8 cellular contexts compared by ENCODE assay signal in genomic region chr22:42367980-42368378, GRCh38.
DNase-seq lines count a peak whose midpoint lies in the region; ATAC-seq and TF ChIP-seq lines count a peak whose summit lies in the region.

No MANE protein-coding gene starts in this region.

- H3K9me3 Mint-ChIP-seq in CD4-positive, alpha-beta T cell, result no peaks in the 10 kb centered on the region

- no peak for TF ChIP-seq CTCF in CD4-positive, alpha-beta T cell (IDR thresholded peaks at IDR 0.05)
- no peak for TF ChIP-seq CTCF in LNCaP clone FGC (IDR thresholded peaks at IDR 0.05; ENCODE audit: control insufficient read depth, extremely low read depth, insufficient read depth)
- TF ChIP-seq CTCF in neural cell (IDR thresholded peaks at IDR 0.05; ENCODE audit: poor library complexity, severe bottlenecking), result no peak

- peak; percentile 47 for TF ChIP-seq RAD21 in neural cell (conservative IDR thresholded peaks at IDR 0.05)

- no peaks in the 10 kb centered on the region for H3F3A ChIP-seq in neural cell (ENCODE audit: insufficient read depth, low read length, poor library complexity, severe bottlenecking)

- H3K36me3 Mint-ChIP-seq in CD4-positive, alpha-beta T cell (ENCODE audit: low read depth), result no peaks in the 10 kb centered on the region

- no peaks in the 10 kb centered on the region for H4K20me1 ChIP-seq in neural cell (ENCODE audit: insufficient read depth)

- no peak for ATAC-seq in CD4-positive, alpha-beta T cell (ENCODE audit: poor library complexity)

- H3K4me1 Mint-ChIP-seq in CD4-positive, alpha-beta T cell (ENCODE audit: low read depth), result peaks cover 18% of the 10 kb centered on the region

- no peaks in the 10 kb centered on the region for H3K9me3 ChIP-seq in CD4-positive, alpha-beta T cell (ENCODE audit: control insufficient read depth, low read length)
- no peaks in the 10 kb centered on the region for H3K9me3 ChIP-seq in effector memory CD4-positive, alpha-beta T cell (ENCODE audit: control insufficient read depth, low read length)
- H3K9me3 ChIP-seq in neural cell (ENCODE audit: low read length), result no peaks in the 10 kb centered on the region

- POLR2A ChIA-PET in CD4-positive, alpha-beta T cell (lab: Charles Lee), result interaction anchor here (1.3 to 1.7 kb wide), 2 partner anchors 23 to 76 kb away, joined by 3 to 9 read pairs; no protein-coding TSS in a partner anchor

- no peak overlapping the region for H2AFZ ChIP-seq in neural cell (ENCODE audit: low read depth, low read length)

- peaks cover 13% of the 10 kb centered on the region for H3K4me1 ChIP-seq in effector memory CD4-positive, alpha-beta T cell (ENCODE audit: control insufficient read depth, insufficient read depth, low read length, poor library complexity, severe bottlenecking)

- intact Hi-C loops in CD4-positive, alpha-beta T cell (cut with DNase I, micrococcal nuclease), result loop anchor here (2.0 to 5.0 kb wide), 4 partner anchors 69 to 276 kb away; partner anchors contain the start of genes NDUFA6 (in 1 of the 2) and TCF20 (in 1 of the 2)

- peak overlapping the region; percentile 78 for H3K9ac ChIP-seq in neural cell (ENCODE audit: low read length)

- H3K27me3 ChIP-seq in CD4-positive, alpha-beta T cell (ENCODE audit: control insufficient read depth, insufficient read depth, low read length), result peaks cover 23% of the 10 kb centered on the region
- H3K27me3 ChIP-seq in effector memory CD4-positive, alpha-beta T cell (replicated peaks; ENCODE audit: control insufficient read depth, insufficient read depth, low read length, poor library complexity, severe bottlenecking), result peaks cover 7% of the 10 kb centered on the region
- H3K27me3 ChIP-seq in neural cell (ENCODE audit: insufficient read depth, low read depth, low read length), result peaks cover 4% of the 10 kb centered on the region

- H3K79me2 ChIP-seq in neural cell (replicated peaks; ENCODE audit: insufficient read depth, low read length), result peaks cover 38% of the 10 kb centered on the region

- CTCF ChIA-PET in CD4-positive, alpha-beta T cell (lab: Charles Lee), result no interaction called here

- no peak for TF ChIP-seq EP300 in neural cell (conservative IDR thresholded peaks at IDR 0.05; ENCODE audit: poor library complexity, severe bottlenecking)

- H3K9me2 ChIP-seq in neural cell (ENCODE audit: insufficient read depth, low read length), result no peaks in the 10 kb centered on the region

- peaks cover 46% of the 10 kb centered on the region for H3K27me3 Mint-ChIP-seq in CD4-positive, alpha-beta T cell

- peak overlapping the region; percentile 67 for H3K4me2 ChIP-seq in neural cell (ENCODE audit: low read length)

- peak overlapping the region; percentile 82 for H3K4me3 ChIP-seq in LNCaP clone FGC (ENCODE audit: low read depth, low read length)
- H3K4me3 ChIP-seq in effector memory CD4-positive, alpha-beta T cell (ENCODE audit: insufficient read depth, low read depth, low read length, poor library complexity, severe bottlenecking), result peak overlapping the region; percentile 59
- peak overlapping the region; percentile 92 for H3K4me3 ChIP-seq in neural cell (ENCODE audit: low read length)

- H3K4me3 Mint-ChIP-seq in CD4-positive, alpha-beta T cell, result peak overlapping the region; percentile 76

- H3K27ac ChIP-seq in CD4-positive, alpha-beta T cell (ENCODE audit: low read depth, low read length), result no peak overlapping the region
- H3K27ac ChIP-seq in effector memory CD4-positive, alpha-beta T cell (ENCODE audit: insufficient read depth, low read length, poor library complexity, severe bottlenecking), result no peak overlapping the region
- H3K27ac ChIP-seq in neural cell (ENCODE audit: low read length), result peak overlapping the region; percentile 65

- DNase-seq in CD4-positive, alpha-beta T cell, result no peak
- no peak for DNase-seq in LNCaP clone FGC (ENCODE audit: low read depth)
- no peak for DNase-seq in effector memory CD4-positive, alpha-beta T cell
- DNase-seq in islet precursor cell, result no peak
- DNase-seq in effector CD8-positive, alpha-beta T cell (lab: John Stamatoyannopoulos, UW), result no peak
- DNase-seq in SW 1271 (lab: John Stamatoyannopoulos, UW), result no peak
- no peak for DNase-seq in SIG-M5 treated with dmso at 0.1 percent for 504 hours (lab: John Stamatoyannopoulos, UW; ENCODE audit: unreplicated experiment)

- H3K36me3 ChIP-seq in effector memory CD4-positive, alpha-beta T cell (ENCODE audit: control insufficient read depth, insufficient read depth, low read length), result no peaks in the 10 kb centered on the region
- H3K36me3 ChIP-seq in neural cell (ENCODE audit: insufficient read depth, low read length), result no peaks in the 10 kb centered on the region

- no peak overlapping the region for H3K27ac Mint-ChIP-seq in CD4-positive, alpha-beta T cell

TF ChIP-seq in neural cell, 6 proteins besides CTCF, POLR2A, EP300 and RAD21:
- no peak for TF ChIP-seq POLR2AphosphoS5 (IDR thresholded peaks at IDR 0.05)
- TF ChIP-seq TAF1 (IDR thresholded peaks at IDR 0.05; ENCODE audit: low read depth), result no peak
- TF ChIP-seq SMC3 (conservative IDR thresholded peaks at IDR 0.05; ENCODE audit: poor library complexity), result no peak
- TF ChIP-seq MXI1 (conservative IDR thresholded peaks at IDR 0.05; ENCODE audit: poor library complexity, severe bottlenecking), result no peak
- no peak for TF ChIP-seq EZH2 (IDR thresholded peaks at IDR 0.05; ENCODE audit: borderline replicate concordance, insufficient read depth, low read length, poor library complexity, severe bottlenecking)
- TF ChIP-seq, protein P1, sequence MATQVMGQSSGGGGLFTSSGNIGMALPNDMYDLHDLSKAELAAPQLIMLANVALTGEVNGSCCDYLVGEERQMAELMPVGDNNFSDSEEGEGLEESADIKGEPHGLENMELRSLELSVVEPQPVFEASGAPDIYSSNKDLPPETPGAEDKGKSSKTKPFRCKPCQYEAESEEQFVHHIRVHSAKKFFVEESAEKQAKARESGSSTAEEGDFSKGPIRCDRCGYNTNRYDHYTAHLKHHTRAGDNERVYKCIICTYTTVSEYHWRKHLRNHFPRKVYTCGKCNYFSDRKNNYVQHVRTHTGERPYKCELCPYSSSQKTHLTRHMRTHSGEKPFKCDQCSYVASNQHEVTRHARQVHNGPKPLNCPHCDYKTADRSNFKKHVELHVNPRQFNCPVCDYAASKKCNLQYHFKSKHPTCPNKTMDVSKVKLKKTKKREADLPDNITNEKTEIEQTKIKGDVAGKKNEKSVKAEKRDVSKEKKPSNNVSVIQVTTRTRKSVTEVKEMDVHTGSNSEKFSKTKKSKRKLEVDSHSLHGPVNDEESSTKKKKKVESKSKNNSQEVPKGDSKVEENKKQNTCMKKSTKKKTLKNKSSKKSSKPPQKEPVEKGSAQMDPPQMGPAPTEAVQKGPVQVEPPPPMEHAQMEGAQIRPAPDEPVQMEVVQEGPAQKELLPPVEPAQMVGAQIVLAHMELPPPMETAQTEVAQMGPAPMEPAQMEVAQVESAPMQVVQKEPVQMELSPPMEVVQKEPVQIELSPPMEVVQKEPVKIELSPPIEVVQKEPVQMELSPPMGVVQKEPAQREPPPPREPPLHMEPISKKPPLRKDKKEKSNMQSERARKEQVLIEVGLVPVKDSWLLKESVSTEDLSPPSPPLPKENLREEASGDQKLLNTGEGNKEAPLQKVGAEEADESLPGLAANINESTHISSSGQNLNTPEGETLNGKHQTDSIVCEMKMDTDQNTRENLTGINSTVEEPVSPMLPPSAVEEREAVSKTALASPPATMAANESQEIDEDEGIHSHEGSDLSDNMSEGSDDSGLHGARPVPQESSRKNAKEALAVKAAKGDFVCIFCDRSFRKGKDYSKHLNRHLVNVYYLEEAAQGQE (IDR thresholded peaks at IDR 0.05; ENCODE audit: borderline replicate concordance), result no peak
